16 cellular contexts compared by ENCODE assay signal in the genomic region with DNA sequence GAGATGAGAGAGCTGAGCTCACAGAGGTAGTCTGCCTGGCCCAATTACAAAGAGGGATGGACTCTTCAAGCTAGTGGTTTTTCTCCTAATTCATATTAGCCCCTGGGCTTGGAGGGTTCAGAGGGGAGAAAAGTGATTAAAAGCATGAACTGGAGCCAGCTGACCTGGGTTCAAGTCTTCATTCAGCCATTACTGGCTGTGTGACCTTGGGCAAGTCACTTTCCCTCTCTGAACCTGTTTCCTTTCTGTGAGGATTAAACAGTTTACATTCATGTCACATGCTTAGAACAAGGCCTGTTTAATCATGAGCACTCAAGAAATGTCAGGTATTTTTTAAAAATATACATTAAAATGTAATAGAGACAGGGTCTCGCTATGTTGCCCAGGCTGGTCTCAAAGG. TPM values are rescaled to one million over a fixed set of nuclear protein-coding genes. Genes with fewer than 3 reads are reported as not detected.
DNase-seq lines count a peak whose midpoint lies in the region; ATAC-seq, FAIRE-seq and TF ChIP-seq lines count a peak whose summit lies in the region.
"Had no signal": no experiment of that assay in that cellular context is flagged by ENCODE, and none has a peak within 500 bp of the region (broad histone marks: within the 10 kb centered on the region; RNA-seq: fewer than 3 reads in every experiment).

No MANE protein-coding gene starts in this region.

- H3K27ac ChIP-seq in right cardiac atrium (ENCODE audit: low read length) (peak overlapping the region; percentile 77), K562 (ENCODE audit: extremely low read depth, low read depth, low read length) (no peak overlapping the region), psoas muscle (peak overlapping the region; percentile 68)

- no peaks in the 10 kb centered on the region for H3K9me1 ChIP-seq in K562 (ENCODE audit: control insufficient read depth, insufficient read depth, low read length)

- TF ChIP-seq EP300 in K562 (IDR thresholded peaks at IDR 0.05; ENCODE audit: low read length): no peak

- ATAC-seq in right cardiac atrium: no peak
- ATAC-seq in left cardiac atrium: no peak
- no peak for ATAC-seq in K562
- ATAC-seq in psoas muscle: no peak
- ATAC-seq in left colon: no peak
- ATAC-seq: CD8-positive, alpha-beta T cell had no signal

- H3K36me3 ChIP-seq in K562 (ENCODE audit: control insufficient read depth, insufficient read depth, low read length) (no peaks in the 10 kb centered on the region), psoas muscle (ENCODE audit: insufficient read depth in 1 of 2, low read depth in 1 of 2) (no peaks in the 10 kb centered on the region)

- TF ChIP-seq POLR2A in K562 (conservative IDR thresholded peaks at IDR 0.05) (no peak), GM12891 (IDR thresholded peaks at IDR 0.05; ENCODE audit: low read depth, low read length) (no peak)

- H3K4me1 ChIP-seq in right cardiac atrium (ENCODE audit: control insufficient read depth, insufficient read depth, low read length): no peaks in the 10 kb centered on the region
- H3K4me1 ChIP-seq in K562 (replicated peaks in 1 of 2; ENCODE audit: control insufficient read depth in 2 of 2, insufficient read depth in 2 of 2, low read length in 2 of 2): peaks cover 0 to 16% of the 10 kb centered on the region in 2 experiments; a peak in 3 of 5 replicates
- H3K4me1 ChIP-seq in psoas muscle: peaks cover 8% of the 10 kb centered on the region

- no peak for TF ChIP-seq RAD21 in K562 (CRISPR knock-in tag; conservative IDR thresholded peaks at IDR 0.05 in 1 of 2, IDR thresholded peaks at IDR 0.05 in 1 of 2)

- H3K27me3 ChIP-seq in right cardiac atrium (ENCODE audit: control insufficient read depth, insufficient read depth): no peaks in the 10 kb centered on the region
- H3K27me3 ChIP-seq in K562 (ENCODE audit: control insufficient read depth in 2 of 2, insufficient read depth in 2 of 2, low read length in 2 of 2): peaks cover 7 to 8% of the 10 kb centered on the region in 2 experiments; a peak in 3 of 5 replicates
- no peaks in the 10 kb centered on the region for H3K27me3 ChIP-seq in psoas muscle (ENCODE audit: insufficient read depth in 3 of 3, low read length in 2 of 3)

- H4K20me1 ChIP-seq in K562 (replicated peaks; ENCODE audit: control insufficient read depth, insufficient read depth, low read length): no peaks in the 10 kb centered on the region

- POLR2A ChIA-PET in K562 (lab: Yijun Ruan, JAX): interaction anchor here (0.6 to 1.3 kb wide), 3 partner anchors 9 to 297 kb away, joined by 3 to 6 read pairs (median 3); a partner anchor contains a TSS

- DNase-seq in right cardiac atrium (no peak), left cardiac atrium (no peak), K562 (ENCODE audit: extremely low read depth in 1 of 4, low spot score in 3 of 4) (no peak), psoas muscle (no peak), GM12891 (ENCODE audit: insufficient read length, low spot score) (no peak), left colon (no peak)
- DNase-seq: CD8-positive, alpha-beta T cell; COR-L47; DMS153; DND-41; GDM1; HCEC 1CT had no signal

- no peak for TF ChIP-seq CTCF in K562 (IDR thresholded peaks at IDR 0.05 in 2 of 3, conservative IDR thresholded peaks at IDR 0.05 in 1 of 3; ENCODE audit: insufficient read depth in 2 of 3, low read depth in 1 of 3, low read length in 3 of 3)
- TF ChIP-seq CTCF in psoas muscle (IDR thresholded peaks at IDR 0.05): no peak

- H3K4me3 ChIP-seq in right cardiac atrium (ENCODE audit: low read length) (no peak overlapping the region), K562 (no peak overlapping the region), psoas muscle (no peak overlapping the region)

- H3K79me2 ChIP-seq in K562 (ENCODE audit: control insufficient read depth, insufficient read depth, low read length): no peaks in the 10 kb centered on the region

- no peak overlapping the region for H3K9ac ChIP-seq in K562 (ENCODE audit: insufficient read depth in 1 of 2, low read depth in 2 of 2, low read length in 2 of 2)

- in situ Hi-C loops in K562 (cut with MboI): no loop called here

- CTCF ChIA-PET in K562 (lab: Yijun Ruan, JAX; ENCODE audit: low intra/inter-chr PET ratio): no interaction called here

- H2AFZ ChIP-seq in K562 (ENCODE audit: low read depth, low read length): no peak overlapping the region

- FAIRE-seq in K562 (lab: Jason Lieb, UNC) (no peak), GM12891 (lab: Jason Lieb, UNC) (no peak)
- FAIRE-seq: D721Med had no signal

- intact Hi-C loops in right cardiac atrium (cut with DNase I) (loop anchor here in 3 of 4 donors (5.0 to 10.0 kb wide), 5 partner anchors 54 to 506 kb away; a partner anchor contains a TSS), left cardiac atrium (cut with DNase I) (loop anchor here in 1 of 2 donors (10.0 kb wide), 1 partner anchor 506 kb away; no protein-coding TSS in a partner anchor), K562 (cut with micrococcal nuclease) (no loop called here), psoas muscle (cut with DNase I) (loop anchor here (2.0 to 5.0 kb wide), 2 partner anchors 382 to 384 kb away; no protein-coding TSS in a partner anchor), left colon (cut with DNase I, micrococcal nuclease) (loop anchor here in 1 of 2 donors (10.0 kb wide), 2 partner anchors 56 to 386 kb away; a partner anchor contains a TSS)

- H3K4me2 ChIP-seq in K562 (ENCODE audit: insufficient read depth, low read length): no peak overlapping the region

- 100% methylated on average over 1 of the region's 1 CpG for WGBS in right cardiac atrium
- 70% methylated on average over 1 of the region's 1 CpG for WGBS in K562 (ENCODE audit: insufficient coverage, low coverage, missing lambda C conversion rate)
- WGBS in psoas muscle, 3 donors: 89 to 100% (median 95%) methylated on average over 1 of the region's 1 CpG

- no TSS peak for BruUV-seq in K562 (replicated peaks; lab: Mats Ljungman, UMichigan)

- H3K9me3 ChIP-seq in right cardiac atrium (ENCODE audit: control insufficient read depth, low read length) (no peaks in the 10 kb centered on the region), K562 (replicated peaks; ENCODE audit: control insufficient read depth, insufficient read depth, low read depth, low read length) (no peaks in the 10 kb centered on the region), psoas muscle (no peaks in the 10 kb centered on the region)

RNA-seq across cellular contexts. Expression of a gene that starts 7.2 kb away (rescaled TPM):
- total RNA-seq in right cardiac atrium (10 to 100 TPM; 31.4 to 48.4 (median 41.5) TPM), left cardiac atrium (10 to 100 TPM; 27.9 to 34.3 TPM), K562 (2014; rRNA removed) (69.0 and 73.0 TPM in 2 replicates), K562 (2014; rRNA removed; fragmentation: Illumina TruSeq; extraction: Trizol) (73.8 and 75.5 TPM in 2 replicates), K562 (2015; rRNA removed; fragmentation: Illumina TruSeq; extraction: Trizol) (64.6 and 66.9 TPM in 2 replicates), K562 (2021) (69.7 and 76.4 TPM in 2 replicates), psoas muscle (10 to 100 TPM in 3 of 4 donors, 1 to 10 TPM in 1; 9.8 to 20.2 (median 17.0) TPM), left colon (10 to 100 TPM; 28.5 to 34.5 TPM)
- polyA plus RNA-seq in right cardiac atrium (54.1 TPM), K562 (2011; rRNA removed) (99.3 and 113 TPM in 2 replicates), K562 (2014; fragmentation: Illumina TruSeq; extraction: Trizol) (57.5 and 79.6 TPM in 2 replicates), K562 (2014; fragmentation: Nextera tagmentation; extraction: Ambion mirVana) (100 to 1,000 TPM; 235 to 253 TPM), K562 (2014; rRNA removed) (114 and 126 TPM in 2 replicates), psoas muscle (10 to 100 TPM; 18.9 to 30.4 (median 27.7) TPM)
- total RNA-seq in K562 (2011; cell fraction: chromatin; rRNA removed; ENCODE audit: low replicate concordance): 66.1 and 98.7 TPM in 2 replicates
- total RNA-seq in K562 (2011; cell fraction: nucleolus; rRNA removed): 83.4 and 96.9 TPM in 2 replicates
- total RNA-seq in K562 (2011; cell fraction: nucleoplasm; rRNA removed): 89.8 and 104 TPM in 2 replicates
- 111 and 118 TPM in 2 replicates for polyA plus RNA-seq in K562 (2011; cell fraction: cytosol; rRNA removed)
- 125 and 132 TPM in 2 replicates for polyA plus RNA-seq in K562 (2011; cell fraction: nucleus; rRNA removed)
- 66.6 and 90.2 TPM in 2 replicates for polyA plus RNA-seq in K562 (2012)
- 57.9 and 59.2 TPM in 2 replicates for polyA minus RNA-seq in K562 (2011; rRNA and poly(A)+ RNA removed)
- polyA minus RNA-seq in K562 (2011; cell fraction: cytosol; rRNA and poly(A)+ RNA removed): 20.4 and 32.0 TPM in 2 replicates
- 31.8 and 52.6 TPM in 2 replicates for polyA minus RNA-seq in K562 (2011; cell fraction: nucleus; rRNA and poly(A)+ RNA removed)
- polyA plus RNA-seq in GM12891 (2012; ENCODE audit: low read depth, missing spikeins): 63.3 TPM

RNA-seq across cellular contexts. Expression of a gene that starts 52.1 kb away (rescaled TPM):
- 1 to 10 TPM in 3 of 4 donors, under 1 TPM in 1; 0.89 to 4.0 (median 2.0) TPM for total RNA-seq in right cardiac atrium
- 3.0 TPM for polyA plus RNA-seq in right cardiac atrium
- 1 to 10 TPM; 1.5 to 4.6 TPM for total RNA-seq in left cardiac atrium
- total RNA-seq in K562 (2011; cell fraction: chromatin; rRNA removed; ENCODE audit: low replicate concordance): 0.16 TPM in 1 of 2 replicates, not detected in the other
- 0.67 TPM in 1 of 2 replicates, not detected in the other for total RNA-seq in K562 (2011; cell fraction: nucleolus; rRNA removed)
- total RNA-seq in K562 (2011; cell fraction: nucleoplasm; rRNA removed): 0.15 TPM in 1 of 2 replicates, not detected in the other
- not detected in 2 replicates for total RNA-seq in K562 (2014; rRNA removed)
- not detected in 2 replicates for total RNA-seq in K562 (2014; rRNA removed; fragmentation: Illumina TruSeq; extraction: Trizol)
- not detected in 2 replicates for total RNA-seq in K562 (2015; rRNA removed; fragmentation: Illumina TruSeq; extraction: Trizol)
- not detected in 2 replicates for total RNA-seq in K562 (2021)
- polyA plus RNA-seq in K562 (2011; rRNA removed): not detected in 2 replicates
- 0.04 TPM in 1 of 2 replicates, not detected in the other for polyA plus RNA-seq in K562 (2011; cell fraction: cytosol; rRNA removed)
- polyA plus RNA-seq in K562 (2011; cell fraction: nucleus; rRNA removed): not detected in 2 replicates
- 0.07 TPM in 1 of 2 replicates, not detected in the other for polyA plus RNA-seq in K562 (2012)
- not detected in 2 replicates for polyA plus RNA-seq in K562 (2014; fragmentation: Illumina TruSeq; extraction: Trizol)
- not detected for polyA plus RNA-seq in K562 (2014; fragmentation: Nextera tagmentation; extraction: Ambion mirVana)
- polyA plus RNA-seq in K562 (2014; rRNA removed): not detected in 2 replicates
- polyA minus RNA-seq in K562 (2011; rRNA and poly(A)+ RNA removed): not detected in 2 replicates
- not detected in 2 replicates for polyA minus RNA-seq in K562 (2011; cell fraction: cytosol; rRNA and poly(A)+ RNA removed)
- not detected in 2 replicates for polyA minus RNA-seq in K562 (2011; cell fraction: nucleus; rRNA and poly(A)+ RNA removed)
- total RNA-seq in psoas muscle: 1 to 10 TPM; 1.6 to 4.8 (median 2.6) TPM
- polyA plus RNA-seq in psoas muscle: 1 to 10 TPM; 2.2 to 2.3 (median 2.3) TPM
- polyA plus RNA-seq in GM12891 (2012; ENCODE audit: low read depth, missing spikeins): 1.2 TPM
- total RNA-seq in left colon: 1 to 10 TPM; 1.2 to 2.5 TPM
- total RNA-seq: CD8-positive, alpha-beta T cell; H4 had no signal
- polyA plus RNA-seq: BJ, IgD-negative memory B cell had no signal

RNA-seq across cellular contexts. Expression of a gene that starts 54.2 kb away (rescaled TPM):
- total RNA-seq in right cardiac atrium: 100 to 1,000 TPM; 235 to 259 (median 237) TPM
- polyA plus RNA-seq in right cardiac atrium: 281 TPM
- total RNA-seq in left cardiac atrium: 100 to 1,000 TPM; 225 to 240 TPM
- 280 and 307 TPM in 2 replicates for total RNA-seq in K562 (2011; cell fraction: chromatin; rRNA removed; ENCODE audit: low replicate concordance)
- 135 and 156 TPM in 2 replicates for total RNA-seq in K562 (2011; cell fraction: nucleolus; rRNA removed)
- 189 and 207 TPM in 2 replicates for total RNA-seq in K562 (2011; cell fraction: nucleoplasm; rRNA removed)
- total RNA-seq in K562 (2014; rRNA removed): 46.2 and 52.4 TPM in 2 replicates
- 80.2 and 98.0 TPM in 2 replicates for total RNA-seq in K562 (2014; rRNA removed; fragmentation: Illumina TruSeq; extraction: Trizol)
- total RNA-seq in K562 (2015; rRNA removed; fragmentation: Illumina TruSeq; extraction: Trizol): 43.0 and 50.8 TPM in 2 replicates
- 136 and 143 TPM in 2 replicates for total RNA-seq in K562 (2021)
- polyA plus RNA-seq in K562 (2011; rRNA removed): 96.4 and 96.7 TPM in 2 replicates
- 51.2 and 67.3 TPM in 2 replicates for polyA plus RNA-seq in K562 (2011; cell fraction: cytosol; rRNA removed)
- polyA plus RNA-seq in K562 (2011; cell fraction: nucleus; rRNA removed): 77.1 and 89.2 TPM in 2 replicates
- polyA plus RNA-seq in K562 (2012): 114 and 182 TPM in 2 replicates
- polyA plus RNA-seq in K562 (2014; fragmentation: Illumina TruSeq; extraction: Trizol): 113 and 139 TPM in 2 replicates
- polyA plus RNA-seq in K562 (2014; fragmentation: Nextera tagmentation; extraction: Ambion mirVana): 10 to 100 TPM; 55.4 to 78.1 TPM
- polyA plus RNA-seq in K562 (2014; rRNA removed): 72.1 and 80.1 TPM in 2 replicates
- 215 and 241 TPM in 2 replicates for polyA minus RNA-seq in K562 (2011; rRNA and poly(A)+ RNA removed)
- 100 and 104 TPM in 2 replicates for polyA minus RNA-seq in K562 (2011; cell fraction: cytosol; rRNA and poly(A)+ RNA removed)
- 33.3 and 54.5 TPM in 2 replicates for polyA minus RNA-seq in K562 (2011; cell fraction: nucleus; rRNA and poly(A)+ RNA removed)
- 100 to 1,000 TPM; 296 to 463 (median 350) TPM for total RNA-seq in psoas muscle
- polyA plus RNA-seq in psoas muscle: 100 to 1,000 TPM; 299 to 624 (median 302) TPM
- polyA plus RNA-seq in GM12891 (2012; ENCODE audit: low read depth, missing spikeins): 75.8 TPM
- 100 to 1,000 TPM; 211 to 223 TPM for total RNA-seq in left colon

RNA-seq across cellular contexts. Expression of a gene that starts 59.4 kb away (rescaled TPM):
- total RNA-seq in right cardiac atrium: 10 to 100 TPM; 26.2 to 30.6 (median 27.6) TPM
- 40.5 TPM for polyA plus RNA-seq in right cardiac atrium
- total RNA-seq in left cardiac atrium: 10 to 100 TPM; 28.6 to 29.3 TPM
- 20.3 and 28.1 TPM in 2 replicates for total RNA-seq in K562 (2011; cell fraction: chromatin; rRNA removed; ENCODE audit: low replicate concordance)
- total RNA-seq in K562 (2011; cell fraction: nucleolus; rRNA removed): 14.3 and 18.3 TPM in 2 replicates
- 11.2 and 26.9 TPM in 2 replicates for total RNA-seq in K562 (2011; cell fraction: nucleoplasm; rRNA removed)
- total RNA-seq in K562 (2014; rRNA removed): 31.5 and 59.7 TPM in 2 replicates
- total RNA-seq in K562 (2014; rRNA removed; fragmentation: Illumina TruSeq; extraction: Trizol): 33.3 and 35.3 TPM in 2 replicates
- total RNA-seq in K562 (2015; rRNA removed; fragmentation: Illumina TruSeq; extraction: Trizol): 25.4 and 26.5 TPM in 2 replicates
- total RNA-seq in K562 (2021): 25.2 and 25.3 TPM in 2 replicates
- polyA plus RNA-seq in K562 (2011; rRNA removed): 56.4 and 59.7 TPM in 2 replicates
- 14.2 and 36.0 TPM in 2 replicates for polyA plus RNA-seq in K562 (2011; cell fraction: cytosol; rRNA removed)
- 16.0 and 28.8 TPM in 2 replicates for polyA plus RNA-seq in K562 (2011; cell fraction: nucleus; rRNA removed)
- 32.6 and 35.2 TPM in 2 replicates for polyA plus RNA-seq in K562 (2012)
- polyA plus RNA-seq in K562 (2014; fragmentation: Illumina TruSeq; extraction: Trizol): 29.0 and 30.4 TPM in 2 replicates
- 10 to 100 TPM; 19.2 to 26.2 TPM for polyA plus RNA-seq in K562 (2014; fragmentation: Nextera tagmentation; extraction: Ambion mirVana)
- polyA plus RNA-seq in K562 (2014; rRNA removed): 30.7 and 31.0 TPM in 2 replicates
- polyA minus RNA-seq in K562 (2011; rRNA and poly(A)+ RNA removed): 35.8 and 43.0 TPM in 2 replicates
- polyA minus RNA-seq in K562 (2011; cell fraction: cytosol; rRNA and poly(A)+ RNA removed): 10.9 and 14.4 TPM in 2 replicates
- 14.7 and 19.4 TPM in 2 replicates for polyA minus RNA-seq in K562 (2011; cell fraction: nucleus; rRNA and poly(A)+ RNA removed)
- 10 to 100 TPM; 33.1 to 52.8 (median 45.7) TPM for total RNA-seq in psoas muscle
- polyA plus RNA-seq in psoas muscle: 10 to 100 TPM; 53.4 to 81.4 (median 55.4) TPM
- 39.8 TPM for polyA plus RNA-seq in GM12891 (2012; ENCODE audit: low read depth, missing spikeins)
- 10 to 100 TPM; 31.2 to 35.1 TPM for total RNA-seq in left colon
